ENCODE assay signal across 12 cellular contexts in the genomic region with DNA sequence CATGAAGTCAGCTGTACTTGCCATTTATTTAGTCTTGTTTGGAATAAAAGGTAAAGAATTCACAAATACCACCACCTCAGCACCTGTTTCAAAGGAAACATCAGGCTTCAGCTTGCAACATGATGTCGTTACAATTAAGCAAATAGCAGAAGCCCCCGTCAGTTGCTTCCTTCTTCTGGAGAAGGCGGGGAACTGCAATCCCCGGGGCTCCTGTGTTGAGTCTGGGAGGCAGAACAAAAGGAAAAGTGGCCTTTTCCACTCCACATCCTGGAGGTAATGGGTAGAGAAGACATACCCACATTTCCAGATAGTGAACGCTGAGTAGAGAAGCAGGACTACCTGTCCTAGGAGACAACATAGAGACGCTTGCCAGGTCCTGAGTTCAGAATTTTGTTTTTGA.
"Had no signal": no experiment of that assay in that cellular context is flagged by ENCODE, and none has a peak within 500 bp of the region (broad histone marks: within the 10 kb centered on the region; RNA-seq: fewer than 3 reads in every experiment).

No MANE protein-coding gene starts in this region.

- H3K9me3 ChIP-seq: adrenal gland, colonic mucosa had no signal

- H3K27ac ChIP-seq: adrenal gland, colonic mucosa, hepatocyte, parathyroid adenoma had no signal

- H3K4me2 ChIP-seq: hepatocyte had no signal

- H3K27me3 ChIP-seq: adrenal gland, colonic mucosa, hepatocyte had no signal

- H3K4me3 ChIP-seq: adrenal gland, colonic mucosa, hepatocyte had no signal

- H3K36me3 ChIP-seq: adrenal gland, colonic mucosa had no signal

- H3K79me2 ChIP-seq: hepatocyte, parathyroid adenoma had no signal

- DNase-seq: activated CD4-positive, alpha-beta T cell treated with anti-CD3 and anti-CD28 coated beads, Interleukin-2, amount 50 U/mL, for 1 hour; activated naive CD4-positive, alpha-beta T cell treated with anti-CD3 and anti-CD28 coated beads, Interleukin-2, amount 10 ng/mL, durations not matched to agents 7 days and 5 days; adrenal gland; caudate nucleus; colonic mucosa; effector CD8-positive, alpha-beta T cell; kidney glomerular epithelial cell; stimulated activated CD4-positive, alpha-beta T cell treated with anti-CD3 and anti-CD28 coated beads, Interleukin-15, amount 100 ng/mL, for 24 hours; stimulated activated CD4-positive, alpha-beta T cell treated with anti-CD3 and anti-CD28 coated beads, Interleukin-4, amount 100 ng/mL, for 24 hours; stimulated activated naive CD8-positive, alpha-beta T cell treated with anti-CD3 and anti-CD28 coated beads, Interleukin-15, amount 100 ng/mL, for 72 hours had no signal

- H3K4me1 ChIP-seq: adrenal gland, colonic mucosa, parathyroid adenoma had no signal

- H2AFZ ChIP-seq: hepatocyte, parathyroid adenoma had no signal

- ATAC-seq: stimulated activated naive CD8-positive, alpha-beta T cell treated with anti-CD3 and anti-CD28 coated beads, Interleukin-15, amount 100 ng/mL, for 72 hours had no signal

- H3K9ac ChIP-seq: parathyroid adenoma had no signal
